19 cellular contexts compared by ENCODE assay signal in the genomic region with DNA sequence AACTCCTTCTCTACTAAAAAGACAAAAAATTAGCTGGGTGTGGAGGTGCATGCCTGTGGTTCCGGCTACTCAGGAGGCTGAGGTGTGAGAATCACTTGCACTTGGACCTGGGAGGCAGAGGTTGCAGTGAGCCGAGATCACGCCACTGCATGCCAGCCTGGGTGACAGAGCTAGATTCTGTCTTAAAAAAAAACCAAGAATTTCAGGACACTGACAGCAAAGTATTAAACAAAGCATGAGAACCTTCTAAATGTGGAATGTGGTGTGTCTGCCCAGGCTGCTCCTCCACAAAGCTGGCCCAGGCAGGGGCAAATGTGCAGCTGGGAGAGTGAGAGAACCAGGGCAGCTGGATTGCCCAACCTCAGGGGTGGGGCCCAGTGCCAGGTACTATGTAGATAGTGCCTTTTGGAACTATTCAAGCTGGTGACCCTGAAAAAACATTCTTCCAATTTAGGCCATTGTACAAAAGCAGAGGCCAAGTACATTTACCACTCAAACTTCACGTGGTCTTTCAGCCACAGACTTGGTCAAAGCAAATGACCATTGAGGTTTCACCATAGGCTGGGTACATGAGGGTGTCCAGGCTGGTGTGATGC. TPM values are rescaled to one million over a fixed set of nuclear protein-coding genes. Genes with fewer than 3 reads are reported as not detected.
A peak's percentile ranks its signal among the peaks of the same experiment; 100 is the strongest.
DNase-seq lines count a peak whose midpoint lies in the region; ATAC-seq and TF ChIP-seq lines count a peak whose summit lies in the region.
"Had no signal": no experiment of that assay in that cellular context is flagged by ENCODE, and none has a peak within 500 bp of the region (broad histone marks: within the 10 kb centered on the region; RNA-seq: fewer than 3 reads in every experiment).

No MANE protein-coding gene starts in this region.

- TF ChIP-seq CTCF in mammary epithelial cell (conservative IDR thresholded peaks at IDR 0.05 in 1 of 2, IDR thresholded peaks at IDR 0.05 in 1 of 2; ENCODE audit: extremely low read depth in 1 of 2, insufficient read depth in 1 of 2, low read depth in 1 of 2, low read length in 2 of 2) (no peak), stomach (IDR thresholded peaks at IDR 0.05) (no peak)

- dilution Hi-C loops in mammary epithelial cell (cut with HindIII; ENCODE audit: low sequenced_read_pairs): no loop called here

- 55% methylated on average over 4 of the region's 4 CpGs for WGBS in mammary epithelial cell (ENCODE audit: low coverage, missing lambda C conversion rate)
- 29 to 63% (median 42%) methylated on average over 4 of the region's 4 CpGs for WGBS in stomach, 5 donors

- no peaks in the 10 kb centered on the region for H4K20me1 ChIP-seq in mammary epithelial cell (ENCODE audit: insufficient read depth, low read length)
- H4K20me1 ChIP-seq: BLaER1 had no signal

- no peak overlapping the region for H2AFZ ChIP-seq in mammary epithelial cell (ENCODE audit: low read depth, low read length)

- no peak for TF ChIP-seq POLR2A in stomach (IDR thresholded peaks at IDR 0.05)

- in situ Hi-C loops in mammary epithelial cell (cut with MboI; ENCODE audit: low sequenced_read_pairs in 2 of 2): no loop called here

- intact Hi-C loops in mammary epithelial cell (cut with micrococcal nuclease) (loop anchor here (2.0 kb wide), 1 partner anchor 15 kb away; no protein-coding TSS in a partner anchor), left colon (cut with DNase I, micrococcal nuclease) (no loop called here), stomach (cut with DNase I; ENCODE audit: low total_unique reads) (no loop called here)

- no peak overlapping the region for H3K4me2 ChIP-seq in mammary epithelial cell (ENCODE audit: insufficient read depth, low read depth, low read length)
- H3K4me2 ChIP-seq: BLaER1 had no signal

- no peak overlapping the region for H3K4me3 ChIP-seq in mammary epithelial cell (replicated peaks in 1 of 3; ENCODE audit: insufficient read depth in 1 of 3, low read depth in 2 of 3, low read length in 3 of 3)
- H3K4me3 ChIP-seq in stomach: no peak overlapping the region
- H3K4me3 ChIP-seq: BLaER1 had no signal

- H3K27ac ChIP-seq in mammary epithelial cell (ENCODE audit: insufficient read depth, low read depth, low read length) (no peak overlapping the region), stomach (peak overlapping the region; percentile 45 to 74 (median 71))
- H3K27ac ChIP-seq: BLaER1 had no signal

- H3K27me3 ChIP-seq in mammary epithelial cell (ENCODE audit: insufficient read depth, low read length) (no peaks in the 10 kb centered on the region), stomach (no peaks in the 10 kb centered on the region)
- H3K27me3 ChIP-seq: BLaER1 had no signal

- no peak overlapping the region for H3K9ac ChIP-seq in mammary epithelial cell (ENCODE audit: insufficient read depth, low read length)
- H3K9ac ChIP-seq: BLaER1 had no signal

- H3K36me3 ChIP-seq in mammary epithelial cell (ENCODE audit: insufficient read depth, low read length) (no peaks in the 10 kb centered on the region), stomach (no peaks in the 10 kb centered on the region)
- H3K36me3 ChIP-seq: BLaER1 had no signal

- H3K4me1 ChIP-seq in mammary epithelial cell (ENCODE audit: insufficient read depth, low read length): peaks cover 11% of the 10 kb centered on the region
- H3K4me1 ChIP-seq in stomach: peaks cover 6 to 37% (median 8%) of the 10 kb centered on the region in 4 donors
- H3K4me1 ChIP-seq: BLaER1 had no signal

- no peaks in the 10 kb centered on the region for H3K79me2 ChIP-seq in mammary epithelial cell (ENCODE audit: insufficient read depth, low read length)

- H3K9me3 ChIP-seq in mammary epithelial cell (replicated peaks; ENCODE audit: insufficient read depth, low read length) (no peaks in the 10 kb centered on the region), stomach (no peaks in the 10 kb centered on the region)

- CTCF ChIA-PET in mammary epithelial cell (lab: Charles Lee; ENCODE audit: low non-redundant PET): no interaction called here

- no peak for TF ChIP-seq EP300 in stomach (IDR thresholded peaks at IDR 0.05)

- ATAC-seq in left colon (peak; percentile 79), HG02759 (IDR thresholded peaks at IDR 0.05; ENCODE audit: unreplicated experiment) (no peak)
- ATAC-seq: natural killer cell had no signal

- no TSS peak for BruUV-seq in mammary epithelial cell (replicated peaks; lab: Mats Ljungman, UMichigan)

- peak; percentile 63 for DNase-seq in M059J (ENCODE audit: low read depth)
- DNase-seq in mammary epithelial cell: peak; percentile 47
- peak in 1 of 2 donors; percentile 30 for DNase-seq in left colon
- peak; percentile 91 for DNase-seq in stomach
- no peak for DNase-seq in NCI-H146 treated with DMSO at 0.1 percent for 48 hours (lab: John Stamatoyannopoulos, UW; ENCODE audit: unreplicated experiment)
- no peak for DNase-seq in HPDE6-E6E7 (ENCODE audit: extremely low spot score)
- no peak for DNase-seq in SKM-1 (lab: John Stamatoyannopoulos, UW; ENCODE audit: unreplicated experiment)
- DNase-seq: activated effector memory CD4-positive, alpha-beta T cell treated with Interleukin-2 at 50 U/mL for 16 hours; aorta; dermis blood vessel endothelial cell; DMS79; hypothalamus; natural killer cell; NCI-H146; substantia nigra had no signal

RNA-seq across cellular contexts. Expression of gene UGT1A5, which starts 6.7 kb away (rescaled TPM):
- not detected in 2 replicates for total RNA-seq in M059J (2014; rRNA removed; shearing (Covaris generic))
- total RNA-seq in mammary epithelial cell (1 to 10 TPM in 1 of 2 donors, under 1 TPM in 1; 0.99 to 1.3 TPM), left colon (1 to 10 TPM; 2.1 to 3.7 TPM), stomach (10 to 100 TPM in 1 of 5 donors, 1 to 10 TPM in 1, under 1 TPM in 1, not detected in 2; 0.37 to 13.0 (median 1.7) TPM)
- polyA plus RNA-seq in mammary epithelial cell (not detected), stomach (not detected)
- polyA minus RNA-seq in mammary epithelial cell: not detected
- total RNA-seq: activated CD8-positive, alpha-beta memory T cell treated with anti-CD3 and anti-CD28 coated beads for 36 hours; aorta; dermis blood vessel endothelial cell; LHCN-M2; natural killer cell had no signal
- polyA plus RNA-seq: aorta had no signal

RNA-seq across cellular contexts. Expression of gene UGT1A4, which starts 12.5 kb away (rescaled TPM):
- not detected in 2 replicates for total RNA-seq in M059J (2014; rRNA removed; shearing (Covaris generic))
- under 1 TPM; 0.14 to 0.83 TPM for total RNA-seq in mammary epithelial cell
- polyA plus RNA-seq in mammary epithelial cell: not detected
- not detected for polyA minus RNA-seq in mammary epithelial cell
- 1 to 10 TPM; 2.2 to 4.0 TPM for total RNA-seq in left colon
- 1 to 10 TPM in 3 of 5 donors, under 1 TPM in 1, not detected in 1; 0.73 to 7.2 (median 3.9) TPM for total RNA-seq in stomach
- under 1 TPM in 1 of 3 donors, not detected in 2; 0.38 TPM for polyA plus RNA-seq in stomach
- total RNA-seq: activated CD8-positive, alpha-beta memory T cell treated with anti-CD3 and anti-CD28 coated beads for 36 hours; aorta; dermis blood vessel endothelial cell; LHCN-M2; natural killer cell had no signal
- polyA plus RNA-seq: aorta had no signal

RNA-seq across cellular contexts. Expression of gene UGT1A6, which starts 13.3 kb away (rescaled TPM):
- total RNA-seq in M059J (2014; rRNA removed; shearing (Covaris generic)): 0.54 TPM in 1 of 2 replicates, not detected in the other
- 10 to 100 TPM in 1 of 2 donors, 1 to 10 TPM in 1; 5.6 to 10.5 TPM for total RNA-seq in mammary epithelial cell
- polyA plus RNA-seq in mammary epithelial cell: 1.9 TPM
- not detected for polyA minus RNA-seq in mammary epithelial cell
- 10 to 100 TPM in 1 of 2 donors, 1 to 10 TPM in 1; 6.4 to 10.2 TPM for total RNA-seq in left colon
- total RNA-seq in stomach: 100 to 1,000 TPM in 1 of 5 donors, 10 to 100 TPM in 4; 22.9 to 184 (median 30.6) TPM
- 10 to 100 TPM in 1 of 3 donors, 1 to 10 TPM in 2; 3.5 to 12.8 (median 6.5) TPM for polyA plus RNA-seq in stomach
- total RNA-seq: activated CD8-positive, alpha-beta memory T cell treated with anti-CD3 and anti-CD28 coated beads for 36 hours; aorta; LHCN-M2; natural killer cell had no signal

RNA-seq across cellular contexts. Expression of gene UGT1A3, which starts 22.8 kb away (rescaled TPM):
- total RNA-seq in M059J (2014; rRNA removed; shearing (Covaris generic)): not detected in 2 replicates
- total RNA-seq in mammary epithelial cell (under 1 TPM; 0.40 to 0.67 TPM), left colon (1 to 10 TPM; 2.0 to 3.0 TPM), stomach (10 to 100 TPM in 1 of 5 donors, 1 to 10 TPM in 3, not detected in 1; 1.3 to 10.7 (median 7.8) TPM)
- polyA plus RNA-seq in mammary epithelial cell (not detected), stomach (not detected)
- not detected for polyA minus RNA-seq in mammary epithelial cell
- total RNA-seq: activated CD8-positive, alpha-beta memory T cell treated with anti-CD3 and anti-CD28 coated beads for 36 hours; aorta; dermis blood vessel endothelial cell; LHCN-M2; natural killer cell had no signal
- polyA plus RNA-seq: aorta had no signal

RNA-seq across cellular contexts. Expression of gene UGT1A7, which starts 24.3 kb away (rescaled TPM):
- total RNA-seq in M059J (2014; rRNA removed; shearing (Covaris generic)): not detected in 2 replicates
- under 1 TPM; 0.61 to 0.83 TPM for total RNA-seq in mammary epithelial cell
- not detected for polyA plus RNA-seq in mammary epithelial cell
- polyA minus RNA-seq in mammary epithelial cell: not detected
- 1 to 10 TPM; 5.6 to 6.8 TPM for total RNA-seq in left colon
- 10 to 100 TPM in 1 of 5 donors, 1 to 10 TPM in 2, under 1 TPM in 1, not detected in 1; 0.45 to 37.1 (median 3.6) TPM for total RNA-seq in stomach
- 10 to 100 TPM in 1 of 3 donors, 1 to 10 TPM in 1, not detected in 1; 3.4 to 34.0 TPM for polyA plus RNA-seq in stomach
- total RNA-seq: activated CD8-positive, alpha-beta memory T cell treated with anti-CD3 and anti-CD28 coated beads for 36 hours; aorta; dermis blood vessel endothelial cell; LHCN-M2; natural killer cell had no signal

Comparison
In these comparisons a context has a peak if more than half of its experiments do, and no peak if none do; other contexts are left out.
1. DNase-seq: peak in M059J (single experiment), mammary epithelial cell (single experiment) and stomach (single experiment); none in NCI-H146 treated with DMSO at 0.1 percent for 48 hours (single experiment), HPDE6-E6E7 (single experiment) and SKM-1 (single experiment).